1 cellular context compared by ENCODE assay signal in the genomic region with DNA sequence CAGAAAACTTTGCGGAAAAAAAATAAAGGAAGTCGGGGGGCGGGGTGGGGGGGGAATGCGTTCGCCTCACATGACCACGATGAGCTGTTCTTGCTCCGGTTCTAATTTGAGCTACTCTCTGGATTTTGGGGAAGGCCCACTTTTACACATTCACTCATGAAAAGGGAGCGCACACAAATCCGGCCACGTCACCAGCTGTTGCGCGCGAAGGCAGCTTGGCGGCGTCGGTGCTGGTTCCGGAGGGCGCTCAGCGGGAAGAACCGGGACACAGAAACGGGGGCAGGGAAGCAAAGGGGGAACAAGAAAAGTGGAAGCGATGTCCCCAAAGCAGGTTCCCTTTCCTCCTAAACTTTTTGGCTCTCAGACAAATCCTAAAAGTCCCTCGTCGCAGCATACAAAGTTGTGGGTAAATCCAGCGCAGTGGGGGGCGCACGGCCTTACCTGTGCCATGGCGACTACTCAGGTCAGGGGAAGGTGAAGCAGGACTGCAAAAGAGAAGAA.
TF ChIP-seq lines count a peak whose summit lies in the region.

No MANE protein-coding gene starts in this region.

TF ChIP-seq in GM12878, 131 proteins besides CTCF, POLR2A, EP300 and RAD21 (continued from another document and continues in another):
- TF ChIP-seq, protein P1, sequence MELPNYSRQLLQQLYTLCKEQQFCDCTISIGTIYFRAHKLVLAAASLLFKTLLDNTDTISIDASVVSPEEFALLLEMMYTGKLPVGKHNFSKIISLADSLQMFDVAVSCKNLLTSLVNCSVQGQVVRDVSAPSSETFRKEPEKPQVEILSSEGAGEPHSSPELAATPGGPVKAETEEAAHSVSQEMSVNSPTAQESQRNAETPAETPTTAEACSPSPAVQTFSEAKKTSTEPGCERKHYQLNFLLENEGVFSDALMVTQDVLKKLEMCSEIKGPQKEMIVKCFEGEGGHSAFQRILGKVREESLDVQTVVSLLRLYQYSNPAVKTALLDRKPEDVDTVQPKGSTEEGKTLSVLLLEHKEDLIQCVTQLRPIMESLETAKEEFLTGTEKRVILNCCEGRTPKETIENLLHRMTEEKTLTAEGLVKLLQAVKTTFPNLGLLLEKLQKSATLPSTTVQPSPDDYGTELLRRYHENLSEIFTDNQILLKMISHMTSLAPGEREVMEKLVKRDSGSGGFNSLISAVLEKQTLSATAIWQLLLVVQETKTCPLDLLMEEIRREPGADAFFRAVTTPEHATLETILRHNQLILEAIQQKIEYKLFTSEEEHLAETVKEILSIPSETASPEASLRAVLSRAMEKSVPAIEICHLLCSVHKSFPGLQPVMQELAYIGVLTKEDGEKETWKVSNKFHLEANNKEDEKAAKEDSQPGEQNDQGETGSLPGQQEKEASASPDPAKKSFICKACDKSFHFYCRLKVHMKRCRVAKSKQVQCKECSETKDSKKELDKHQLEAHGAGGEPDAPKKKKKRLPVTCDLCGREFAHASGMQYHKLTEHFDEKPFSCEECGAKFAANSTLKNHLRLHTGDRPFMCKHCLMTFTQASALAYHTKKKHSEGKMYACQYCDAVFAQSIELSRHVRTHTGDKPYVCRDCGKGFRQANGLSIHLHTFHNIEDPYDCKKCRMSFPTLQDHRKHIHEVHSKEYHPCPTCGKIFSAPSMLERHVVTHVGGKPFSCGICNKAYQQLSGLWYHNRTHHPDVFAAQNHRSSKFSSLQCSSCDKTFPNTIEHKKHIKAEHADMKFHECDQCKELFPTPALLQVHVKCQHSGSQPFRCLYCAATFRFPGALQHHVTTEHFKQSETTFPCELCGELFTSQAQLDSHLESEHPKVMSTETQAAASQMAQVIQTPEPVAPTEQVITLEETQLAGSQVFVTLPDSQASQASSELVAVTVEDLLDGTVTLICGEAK (IDR thresholded peaks at IDR 0.05; ENCODE audit: borderline replicate concordance) = no peak
- TF ChIP-seq CBX5 (IDR thresholded peaks at IDR 0.05; ENCODE audit: low read depth) = no peak
- no peak for TF ChIP-seq NFXL1 (IDR thresholded peaks at IDR 0.05; ENCODE audit: borderline replicate concordance)
- peak; percentile 6; the same call in 1 of the 2 replicates for TF ChIP-seq RUNX3 (IDR thresholded peaks at IDR 0.05; ENCODE audit: low read length)
- TF ChIP-seq RCOR1 (conservative IDR thresholded peaks at IDR 0.05; ENCODE audit: low read depth, low read length) = no peak
- TF ChIP-seq EZH2 (IDR thresholded peaks at IDR 0.05; ENCODE audit: borderline replicate concordance, control insufficient read depth, low read depth, low read length) = no peak
- TF ChIP-seq, protein P2, sequence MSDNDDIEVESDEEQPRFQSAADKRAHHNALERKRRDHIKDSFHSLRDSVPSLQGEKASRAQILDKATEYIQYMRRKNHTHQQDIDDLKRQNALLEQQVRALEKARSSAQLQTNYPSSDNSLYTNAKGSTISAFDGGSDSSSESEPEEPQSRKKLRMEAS (IDR thresholded peaks at IDR 0.05; ENCODE audit: low read depth, low read length) = no peak
- TF ChIP-seq TBL1XR1 (IDR thresholded peaks at IDR 0.05; ENCODE audit: low read depth, low read length) = no peak
- TF ChIP-seq, protein P3, sequence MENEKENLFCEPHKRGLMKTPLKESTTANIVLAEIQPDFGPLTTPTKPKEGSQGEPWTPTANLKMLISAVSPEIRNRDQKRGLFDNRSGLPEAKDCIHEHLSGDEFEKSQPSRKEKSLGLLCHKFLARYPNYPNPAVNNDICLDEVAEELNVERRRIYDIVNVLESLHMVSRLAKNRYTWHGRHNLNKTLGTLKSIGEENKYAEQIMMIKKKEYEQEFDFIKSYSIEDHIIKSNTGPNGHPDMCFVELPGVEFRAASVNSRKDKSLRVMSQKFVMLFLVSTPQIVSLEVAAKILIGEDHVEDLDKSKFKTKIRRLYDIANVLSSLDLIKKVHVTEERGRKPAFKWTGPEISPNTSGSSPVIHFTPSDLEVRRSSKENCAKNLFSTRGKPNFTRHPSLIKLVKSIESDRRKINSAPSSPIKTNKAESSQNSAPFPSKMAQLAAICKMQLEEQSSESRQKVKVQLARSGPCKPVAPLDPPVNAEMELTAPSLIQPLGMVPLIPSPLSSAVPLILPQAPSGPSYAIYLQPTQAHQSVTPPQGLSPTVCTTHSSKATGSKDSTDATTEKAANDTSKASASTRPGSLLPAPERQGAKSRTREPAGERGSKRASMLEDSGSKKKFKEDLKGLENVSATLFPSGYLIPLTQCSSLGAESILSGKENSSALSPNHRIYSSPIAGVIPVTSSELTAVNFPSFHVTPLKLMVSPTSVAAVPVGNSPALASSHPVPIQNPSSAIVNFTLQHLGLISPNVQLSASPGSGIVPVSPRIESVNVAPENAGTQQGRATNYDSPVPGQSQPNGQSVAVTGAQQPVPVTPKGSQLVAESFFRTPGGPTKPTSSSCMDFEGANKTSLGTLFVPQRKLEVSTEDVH (IDR thresholded peaks at IDR 0.05; ENCODE audit: low read depth, partially characterized antibody) = no peak
- TF ChIP-seq ZSCAN29 (IDR thresholded peaks at IDR 0.05) = no peak
- TF ChIP-seq SMAD1 (IDR thresholded peaks at IDR 0.05; ENCODE audit: low read depth, partially characterized antibody) = no peak
- TF ChIP-seq DPF2 (IDR thresholded peaks at IDR 0.05) = no peak
- no peak for TF ChIP-seq CHD4 (IDR thresholded peaks at IDR 0.05)
- TF ChIP-seq RB1 (IDR thresholded peaks at IDR 0.05; ENCODE audit: borderline replicate concordance) = peak; percentile 54; the same call in 1 of the 2 replicates
- TF ChIP-seq PML (IDR thresholded peaks at IDR 0.05; ENCODE audit: low read length) = no peak
- peak; percentile 42; the same call in 1 of the 2 replicates for TF ChIP-seq RAD51 (IDR thresholded peaks at IDR 0.05)
- no peak for TF ChIP-seq TAF1 (IDR thresholded peaks at IDR 0.05; ENCODE audit: borderline replicate concordance, low read depth, low read length)
- no peak for TF ChIP-seq CHD2 (IDR thresholded peaks at IDR 0.05; ENCODE audit: borderline replicate concordance, low read depth, low read length)
- 0 out of 4 replicates have a peak, but pooled peaks of 1 of the 2 experiments have one; percentile 1 for TF ChIP-seq BHLHE40 (IDR thresholded peaks at IDR 0.05; ENCODE audit: borderline replicate concordance in 1 of 2, low read depth in 2 of 2, low read length in 1 of 2)
- TF ChIP-seq MYB (IDR thresholded peaks at IDR 0.05; ENCODE audit: borderline replicate concordance, low read depth, low read length) = no peak
- peak; percentile 29 for TF ChIP-seq RELA (IDR thresholded peaks at IDR 0.05; ENCODE audit: borderline replicate concordance, partially characterized antibody)
- no peak for TF ChIP-seq BRCA1 (IDR thresholded peaks at IDR 0.05; ENCODE audit: low read depth, low read length)
- no peak for TF ChIP-seq JUND (IDR thresholded peaks at IDR 0.05; ENCODE audit: low read depth, low read length)
- TF ChIP-seq CREM (IDR thresholded peaks at IDR 0.05; ENCODE audit: low read depth) = peak; percentile 67
- no peak for TF ChIP-seq KLF5 (IDR thresholded peaks at IDR 0.05; ENCODE audit: partially characterized antibody)
- no peak for TF ChIP-seq MTA3 (IDR thresholded peaks at IDR 0.05; ENCODE audit: borderline replicate concordance, low read length)
- no peak for TF ChIP-seq POU2F2 (IDR thresholded peaks at IDR 0.05; ENCODE audit: borderline replicate concordance, low read depth, low read length)
- no peak for TF ChIP-seq SIN3A (IDR thresholded peaks at IDR 0.05; ENCODE audit: low read depth, low read length)
- TF ChIP-seq KDM1A (IDR thresholded peaks at IDR 0.05; ENCODE audit: borderline replicate concordance) = no peak
- TF ChIP-seq SMARCA5 (IDR thresholded peaks at IDR 0.05) = no peak
- TF ChIP-seq, protein P4, sequence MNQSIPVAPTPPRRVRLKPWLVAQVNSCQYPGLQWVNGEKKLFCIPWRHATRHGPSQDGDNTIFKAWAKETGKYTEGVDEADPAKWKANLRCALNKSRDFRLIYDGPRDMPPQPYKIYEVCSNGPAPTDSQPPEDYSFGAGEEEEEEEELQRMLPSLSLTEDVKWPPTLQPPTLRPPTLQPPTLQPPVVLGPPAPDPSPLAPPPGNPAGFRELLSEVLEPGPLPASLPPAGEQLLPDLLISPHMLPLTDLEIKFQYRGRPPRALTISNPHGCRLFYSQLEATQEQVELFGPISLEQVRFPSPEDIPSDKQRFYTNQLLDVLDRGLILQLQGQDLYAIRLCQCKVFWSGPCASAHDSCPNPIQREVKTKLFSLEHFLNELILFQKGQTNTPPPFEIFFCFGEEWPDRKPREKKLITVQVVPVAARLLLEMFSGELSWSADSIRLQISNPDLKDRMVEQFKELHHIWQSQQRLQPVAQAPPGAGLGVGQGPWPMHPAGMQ (IDR thresholded peaks at IDR 0.05; ENCODE audit: borderline replicate concordance) = no peak
- TF ChIP-seq, protein P5, sequence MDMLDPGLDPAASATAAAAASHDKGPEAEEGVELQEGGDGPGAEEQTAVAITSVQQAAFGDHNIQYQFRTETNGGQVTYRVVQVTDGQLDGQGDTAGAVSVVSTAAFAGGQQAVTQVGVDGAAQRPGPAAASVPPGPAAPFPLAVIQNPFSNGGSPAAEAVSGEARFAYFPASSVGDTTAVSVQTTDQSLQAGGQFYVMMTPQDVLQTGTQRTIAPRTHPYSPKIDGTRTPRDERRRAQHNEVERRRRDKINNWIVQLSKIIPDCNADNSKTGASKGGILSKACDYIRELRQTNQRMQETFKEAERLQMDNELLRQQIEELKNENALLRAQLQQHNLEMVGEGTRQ (IDR thresholded peaks at IDR 0.05; ENCODE audit: borderline replicate concordance, low read depth, low read length) = no peak; the same call in 1 of the 2 replicates
- TF ChIP-seq, protein P6, sequence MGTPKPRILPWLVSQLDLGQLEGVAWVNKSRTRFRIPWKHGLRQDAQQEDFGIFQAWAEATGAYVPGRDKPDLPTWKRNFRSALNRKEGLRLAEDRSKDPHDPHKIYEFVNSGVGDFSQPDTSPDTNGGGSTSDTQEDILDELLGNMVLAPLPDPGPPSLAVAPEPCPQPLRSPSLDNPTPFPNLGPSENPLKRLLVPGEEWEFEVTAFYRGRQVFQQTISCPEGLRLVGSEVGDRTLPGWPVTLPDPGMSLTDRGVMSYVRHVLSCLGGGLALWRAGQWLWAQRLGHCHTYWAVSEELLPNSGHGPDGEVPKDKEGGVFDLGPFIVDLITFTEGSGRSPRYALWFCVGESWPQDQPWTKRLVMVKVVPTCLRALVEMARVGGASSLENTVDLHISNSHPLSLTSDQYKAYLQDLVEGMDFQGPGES (IDR thresholded peaks at IDR 0.05) = no peak
- TF ChIP-seq MEF2B (IDR thresholded peaks at IDR 0.05; ENCODE audit: partially characterized antibody, poor library complexity, severe bottlenecking) = peak; percentile 14
- TF ChIP-seq SRF (IDR thresholded peaks at IDR 0.05; ENCODE audit: low read depth in 2 of 2, low read length in 2 of 2) = no peak
- no peak for TF ChIP-seq NRF1 (conservative IDR thresholded peaks at IDR 0.05; ENCODE audit: low read depth, low read length)
- no peak for TF ChIP-seq RFX5 (IDR thresholded peaks at IDR 0.05; ENCODE audit: low read depth, low read length)
- TF ChIP-seq IKZF2 (IDR thresholded peaks at IDR 0.05) = peak; percentile 62 to 66; a peak in 3 of 4 replicates
- TF ChIP-seq TARDBP (IDR thresholded peaks at IDR 0.05; ENCODE audit: borderline replicate concordance) = no peak
- TF ChIP-seq POLR2AphosphoS5 (IDR thresholded peaks at IDR 0.05; ENCODE audit: low read length) = no peak
- TF ChIP-seq SP1 (IDR thresholded peaks at IDR 0.05; ENCODE audit: low read depth, low read length) = no peak
- TF ChIP-seq, protein P7, sequence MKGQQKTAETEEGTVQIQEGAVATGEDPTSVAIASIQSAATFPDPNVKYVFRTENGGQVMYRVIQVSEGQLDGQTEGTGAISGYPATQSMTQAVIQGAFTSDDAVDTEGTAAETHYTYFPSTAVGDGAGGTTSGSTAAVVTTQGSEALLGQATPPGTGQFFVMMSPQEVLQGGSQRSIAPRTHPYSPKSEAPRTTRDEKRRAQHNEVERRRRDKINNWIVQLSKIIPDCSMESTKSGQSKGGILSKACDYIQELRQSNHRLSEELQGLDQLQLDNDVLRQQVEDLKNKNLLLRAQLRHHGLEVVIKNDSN (IDR thresholded peaks at IDR 0.05; ENCODE audit: borderline replicate concordance, extremely low read length, insufficient read depth, low read depth, low read length) = no peak
- no peak for TF ChIP-seq ZNF384 (IDR thresholded peaks at IDR 0.05; ENCODE audit: borderline replicate concordance, low read depth, low read length)
- no peak for TF ChIP-seq SUZ12 (IDR thresholded peaks at IDR 0.05; ENCODE audit: unreplicated experiment)
- TF ChIP-seq PAX5 (IDR thresholded peaks at IDR 0.05; ENCODE audit: borderline replicate concordance, low read depth, low read length) = no peak
- no peak for TF ChIP-seq ZNF274 (IDR thresholded peaks at IDR 0.05; ENCODE audit: insufficient read depth, insufficient read length)
- TF ChIP-seq ZZZ3 (IDR thresholded peaks at IDR 0.05; ENCODE audit: control insufficient read depth, insufficient read length, low read depth) = no peak
- peak; percentile 24; the same call in 1 of the 2 replicates for TF ChIP-seq GATAD2B (conservative IDR thresholded peaks at IDR 0.05; ENCODE audit: low read depth)
- no peak for TF ChIP-seq MEF2A (IDR thresholded peaks at IDR 0.05; ENCODE audit: insufficient read depth, low read depth, low read length)
- no peak for TF ChIP-seq FOS (IDR thresholded peaks at IDR 0.05; ENCODE audit: borderline replicate concordance, extremely low read depth, insufficient read length)
- TF ChIP-seq TCF3 (IDR thresholded peaks at IDR 0.05; ENCODE audit: borderline replicate concordance, insufficient read depth, low read depth, low read length) = peak; percentile 60; the same call in 1 of the 2 replicates
- no peak for TF ChIP-seq CBX3 (IDR thresholded peaks at IDR 0.05; ENCODE audit: borderline replicate concordance, low read depth)
- TF ChIP-seq, protein P8, sequence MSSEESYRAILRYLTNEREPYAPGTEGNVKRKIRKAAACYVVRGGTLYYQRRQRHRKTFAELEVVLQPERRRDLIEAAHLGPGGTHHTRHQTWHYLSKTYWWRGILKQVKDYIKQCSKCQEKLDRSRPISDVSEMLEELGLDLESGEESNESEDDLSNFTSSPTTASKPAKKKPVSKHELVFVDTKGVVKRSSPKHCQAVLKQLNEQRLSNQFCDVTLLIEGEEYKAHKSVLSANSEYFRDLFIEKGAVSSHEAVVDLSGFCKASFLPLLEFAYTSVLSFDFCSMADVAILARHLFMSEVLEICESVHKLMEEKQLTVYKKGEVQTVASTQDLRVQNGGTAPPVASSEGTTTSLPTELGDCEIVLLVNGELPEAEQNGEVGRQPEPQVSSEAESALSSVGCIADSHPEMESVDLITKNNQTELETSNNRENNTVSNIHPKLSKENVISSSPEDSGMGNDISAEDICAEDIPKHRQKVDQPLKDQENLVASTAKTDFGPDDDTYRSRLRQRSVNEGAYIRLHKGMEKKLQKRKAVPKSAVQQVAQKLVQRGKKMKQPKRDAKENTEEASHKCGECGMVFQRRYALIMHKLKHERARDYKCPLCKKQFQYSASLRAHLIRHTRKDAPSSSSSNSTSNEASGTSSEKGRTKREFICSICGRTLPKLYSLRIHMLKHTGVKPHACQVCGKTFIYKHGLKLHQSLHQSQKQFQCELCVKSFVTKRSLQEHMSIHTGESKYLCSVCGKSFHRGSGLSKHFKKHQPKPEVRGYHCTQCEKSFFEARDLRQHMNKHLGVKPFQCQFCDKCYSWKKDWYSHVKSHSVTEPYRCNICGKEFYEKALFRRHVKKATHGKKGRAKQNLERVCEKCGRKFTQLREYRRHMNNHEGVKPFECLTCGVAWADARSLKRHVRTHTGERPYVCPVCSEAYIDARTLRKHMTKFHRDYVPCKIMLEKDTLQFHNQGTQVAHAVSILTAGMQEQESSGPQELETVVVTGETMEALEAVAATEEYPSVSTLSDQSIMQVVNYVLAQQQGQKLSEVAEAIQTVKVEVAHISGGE (CRISPR knock-in tag; IDR thresholded peaks at IDR 0.05) = no peak
- no peak for TF ChIP-seq YBX1 (IDR thresholded peaks at IDR 0.05)
- no peak for TF ChIP-seq SUPT20H (IDR thresholded peaks at IDR 0.05; ENCODE audit: borderline replicate concordance, control insufficient read depth, low read depth, low read length)
- peak; percentile 69 for TF ChIP-seq IKZF1 (conservative IDR thresholded peaks at IDR 0.05)
